In the genomic region with DNA sequence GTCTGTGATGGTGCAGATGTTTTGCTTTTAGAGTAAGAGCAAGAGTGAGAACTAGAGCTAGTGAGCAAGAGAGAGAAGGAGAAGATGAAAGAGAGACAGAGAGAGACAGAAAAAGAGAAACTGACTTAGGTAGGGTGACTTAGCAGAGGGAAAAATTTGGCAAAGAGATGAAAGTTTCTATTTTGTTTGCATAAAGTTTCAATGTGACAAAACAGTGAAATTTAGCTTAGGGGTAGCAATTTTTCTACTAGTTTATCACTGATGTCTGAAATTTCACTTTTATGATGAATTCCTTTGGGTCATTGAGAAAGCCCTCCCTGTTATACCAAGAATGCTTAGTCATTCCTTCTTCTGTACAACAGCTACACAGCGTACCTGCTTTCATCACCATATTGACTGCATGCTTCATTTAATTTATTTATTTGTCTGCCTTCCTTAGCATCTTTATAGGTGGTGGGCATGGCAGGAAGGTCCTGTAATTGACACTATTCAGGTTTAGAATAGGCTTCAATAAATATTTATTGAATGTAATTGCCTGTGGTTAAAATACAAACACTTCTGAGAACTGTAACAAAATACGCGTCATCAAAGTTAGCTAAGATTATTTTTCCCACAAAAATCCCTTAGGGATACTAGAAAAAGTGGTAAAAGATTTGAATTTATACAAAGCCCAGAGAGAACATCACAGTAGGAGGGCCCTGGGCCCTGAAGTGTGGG, we compare ENCODE assay signal across 8 cellular contexts. TPM values are rescaled to one million over a fixed set of nuclear protein-coding genes. Genes with fewer than 3 reads are reported as not detected.
DNase-seq lines count a peak whose midpoint lies in the region; ATAC-seq and TF ChIP-seq lines count a peak whose summit lies in the region.

No MANE protein-coding gene starts in this region.

- peak; percentile 64 for ATAC-seq in GM18502 (IDR thresholded peaks at IDR 0.05; ENCODE audit: poor library complexity, unreplicated experiment)
- ATAC-seq in GM21515 (IDR thresholded peaks at IDR 0.05; ENCODE audit: unreplicated experiment) = peak; percentile 66
- ATAC-seq in HG03565 (IDR thresholded peaks at IDR 0.05; ENCODE audit: unreplicated experiment) = peak; percentile 41

- TF ChIP-seq CTCF in cardiac fibroblast (IDR thresholded peaks at IDR 0.05; ENCODE audit: low read depth, low read length) = no peak

- DNase-seq in cardiac fibroblast (ENCODE audit: low read depth in 2 of 2) = peak; percentile 69 to 83
- DNase-seq in cortex of kidney (lab: John Stamatoyannopoulos, UW) = no peak
- DNase-seq in NCI-H1092 treated with DMSO at 0.1 percent for 48 hours (lab: John Stamatoyannopoulos, UW) = no peak
- no peak for DNase-seq in SK-N-DZ (ENCODE audit: low spot score)
- no peak for DNase-seq in NCI-H345 (lab: John Stamatoyannopoulos, UW)

- H3K4me3 ChIP-seq in cardiac fibroblast (replicated peaks in 1 of 2; ENCODE audit: low read depth in 2 of 2, low read length in 2 of 2) = no peak overlapping the region

RNA-seq across cellular contexts. Expression of a gene that starts 19.9 kb away (rescaled TPM):
- polyA plus RNA-seq in SK-N-DZ (2014; cell fraction: cytosol; rRNA removed) = 183 and 193 TPM in 2 replicates
- 123 and 152 TPM in 2 replicates for polyA plus RNA-seq in SK-N-DZ (2014; cell fraction: nucleus; rRNA removed)

Comparison
In these comparisons a context has a peak if more than half of its experiments do, and no peak if none do; other contexts are left out.
1. DNase-seq: peak in cardiac fibroblast (2 of 2); none in cortex of kidney (single experiment), NCI-H1092 treated with DMSO at 0.1 percent for 48 hours (single experiment), SK-N-DZ (single experiment) and NCI-H345 (single experiment).
2. Peak in every context shown above with its lines, with median percentiles within 50 percentile points of each other: ATAC-seq.